Comparison of ENCODE assay signal across 31 cellular contexts in genomic region chr19:2805991-2806649, GRCh38.
"Had no signal": no experiment of that assay in that cellular context is flagged by ENCODE, and none has a peak within 500 bp of the region (broad histone marks: within the 10 kb centered on the region; RNA-seq: fewer than 3 reads in every experiment).

No MANE protein-coding gene starts in this region.

- H3K27me3 Mint-ChIP-seq: activated naive CD8-positive, alpha-beta T cell treated with anti-CD3 and anti-CD28 coated beads for 36 hours; stimulated activated naive CD8-positive, alpha-beta T cell treated with anti-CD3 and anti-CD28 coated beads, Interleukin-15, Interleukin-2, amounts not matched to agents 100 ng/mL and 50 ng/mL, for 24 hours; type B pancreatic cell had no signal

- H3K27ac Mint-ChIP-seq: activated naive CD4-positive, alpha-beta T cell treated with anti-CD3 and anti-CD28 coated beads for 36 hours; activated naive CD8-positive, alpha-beta T cell treated with anti-CD3 and anti-CD28 coated beads for 36 hours; nephron; stimulated activated effector memory CD8-positive, alpha-beta T cell treated with anti-CD3 and anti-CD28 coated beads, Interleukin-12 subunit alpha, Interleukin-12 subunit beta, amount 100 ng/mL, for 72 hours; stimulated activated naive CD8-positive, alpha-beta T cell treated with anti-CD3 and anti-CD28 coated beads, Interleukin-15, Interleukin-2, amounts not matched to agents 100 ng/mL and 50 ng/mL, for 24 hours; type B pancreatic cell had no signal

- H3K9me3 Mint-ChIP-seq: activated naive CD4-positive, alpha-beta T cell treated with anti-CD3 and anti-CD28 coated beads for 36 hours; activated naive CD8-positive, alpha-beta T cell treated with anti-CD3 and anti-CD28 coated beads for 36 hours; nephron; stimulated activated effector memory CD8-positive, alpha-beta T cell treated with anti-CD3 and anti-CD28 coated beads, Interleukin-12 subunit alpha, Interleukin-12 subunit beta, amount 100 ng/mL, for 72 hours; stimulated activated naive CD8-positive, alpha-beta T cell treated with anti-CD3 and anti-CD28 coated beads, Interleukin-15, Interleukin-2, amounts not matched to agents 100 ng/mL and 50 ng/mL, for 24 hours; type B pancreatic cell had no signal

- H3K4me1 Mint-ChIP-seq: nephron had no signal

- ATAC-seq: body of pancreas; pancreas; stimulated activated effector memory CD8-positive, alpha-beta T cell treated with anti-CD3 and anti-CD28 coated beads, Interleukin-12 subunit alpha, Interleukin-12 subunit beta, amount 100 ng/mL, for 72 hours had no signal

- H3K4me3 Mint-ChIP-seq: activated naive CD4-positive, alpha-beta T cell treated with anti-CD3 and anti-CD28 coated beads for 36 hours; activated naive CD8-positive, alpha-beta T cell treated with anti-CD3 and anti-CD28 coated beads for 36 hours; nephron; stimulated activated effector memory CD8-positive, alpha-beta T cell treated with anti-CD3 and anti-CD28 coated beads, Interleukin-12 subunit alpha, Interleukin-12 subunit beta, amount 100 ng/mL, for 72 hours; stimulated activated naive CD8-positive, alpha-beta T cell treated with anti-CD3 and anti-CD28 coated beads, Interleukin-15, Interleukin-2, amounts not matched to agents 100 ng/mL and 50 ng/mL, for 24 hours; type B pancreatic cell had no signal

- H3K4me3 ChIP-seq: adrenal gland, body of pancreas, esophagus squamous epithelium, left ventricle myocardium inferior, lung, pancreas, prostate gland, sigmoid colon, thoracic aorta, uterus had no signal

- DNase-seq: activated CD4-positive, alpha-beta T cell treated with anti-CD3 and anti-CD28 coated beads for 4 hours; activated CD4-positive, alpha-beta T cell treated with anti-CD3 and anti-CD28 coated beads, Interleukin-2, amount 50 U/mL, for 4 hours; activated effector memory CD4-positive, alpha-beta T cell treated with Interleukin-2 at 50 U/mL for 16 hours; activated naive CD4-positive, alpha-beta T cell treated with anti-CD3 and anti-CD28 coated beads for 36 hours; activated naive CD8-positive, alpha-beta T cell treated with anti-CD3 and anti-CD28 coated beads for 36 hours; activated T-cell treated with anti-CD3 and anti-CD28 coated beads for 4 hours; adrenal gland; aorta; body of pancreas; dermis blood vessel endothelial cell; effector CD4-positive, alpha-beta T cell; esophagus squamous epithelium; foreskin melanocyte; left ventricle myocardium inferior; mesendoderm; pancreas; retina; sigmoid colon; small intestine; stimulated activated CD4-positive, alpha-beta T cell treated with anti-CD3 and anti-CD28 coated beads, Interleukin-4, amount 100 ng/mL, for 24 hours; T-helper 9 cell; uterus had no signal

- H3K36me3 ChIP-seq: uterus had no signal

- H3K27ac ChIP-seq: adrenal gland, body of pancreas, epithelial cell of prostate, esophagus squamous epithelium, left ventricle myocardium inferior, pancreas, prostate gland, sigmoid colon, thoracic aorta, uterus, VCaP had no signal

- H3K9me3 ChIP-seq: adrenal gland, body of pancreas, esophagus squamous epithelium, left ventricle myocardium inferior, pancreas, prostate gland, sigmoid colon, thoracic aorta, uterus had no signal

- H3K4me1 ChIP-seq: adrenal gland, body of pancreas, esophagus squamous epithelium, left ventricle myocardium inferior, pancreas, prostate gland, sigmoid colon, uterus had no signal
